Comparison of ENCODE assay signal across 1 cellular context in genomic region chr12:63098851-63099250, GRCh38.
TF ChIP-seq lines count a peak whose summit lies in the region.

No MANE protein-coding gene starts in this region.

TF ChIP-seq in HEK293T, 16 proteins besides CTCF, POLR2A, EP300 and RAD21 (continued from another document):
- TF ChIP-seq FOXK2 (IDR thresholded peaks at IDR 0.05) (no peak), FOXA1 (IDR thresholded peaks at IDR 0.05) (no peak), SP1 (IDR thresholded peaks at IDR 0.05) (no peak), FOXM1 (IDR thresholded peaks at IDR 0.05; ENCODE audit: borderline replicate concordance) (no peak)
TF ChIP-seq in HEK293T: peak in this region for 0.
